ENCODE assay signal across 13 cellular contexts in the genomic region with DNA sequence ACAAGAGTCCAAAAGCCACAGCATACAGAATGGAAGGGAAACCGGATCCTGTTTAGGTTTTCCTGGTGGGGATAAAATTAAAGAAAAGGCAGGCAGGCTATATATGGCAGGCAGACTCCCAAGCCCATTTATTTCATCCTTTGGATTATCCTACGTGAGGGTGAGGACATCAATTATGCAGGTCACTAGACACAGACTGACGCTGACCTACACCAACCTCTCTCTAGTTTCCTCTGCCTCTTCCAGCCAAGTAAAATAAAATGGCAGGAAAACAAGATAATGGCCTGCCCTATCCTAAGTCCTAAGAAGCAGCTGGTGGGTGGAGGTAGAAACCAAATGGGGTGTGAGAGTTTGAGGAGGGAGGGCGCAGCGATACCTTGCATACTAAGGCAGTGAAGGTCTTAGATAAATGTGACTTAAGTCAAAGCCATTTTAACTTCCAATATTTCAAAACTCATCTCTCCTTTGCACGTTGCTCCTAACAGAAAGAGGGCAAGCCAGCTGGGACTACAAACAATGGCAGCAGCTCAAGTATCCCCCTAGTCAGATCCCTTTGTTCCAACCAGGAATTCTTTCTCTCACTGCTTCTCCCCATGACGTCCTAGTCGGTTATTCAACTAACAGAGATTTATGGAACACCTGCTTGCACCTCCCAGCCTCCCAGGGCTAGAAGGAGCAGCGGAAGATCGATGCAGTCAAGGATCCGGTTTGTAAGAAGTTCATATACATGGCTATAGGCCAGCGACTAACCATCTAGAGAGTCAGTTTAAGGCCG.
DNase-seq lines count a peak whose midpoint lies in the region; ATAC-seq lines count a peak whose summit lies in the region.
"Had no signal": no experiment of that assay in that cellular context is flagged by ENCODE, and none has a peak within 500 bp of the region (broad histone marks: within the 10 kb centered on the region; RNA-seq: fewer than 3 reads in every experiment).

No MANE protein-coding gene starts in this region.

- CTCF ChIA-PET in activated CD8-positive, alpha-beta T cell treated with anti-CD3 and anti-CD28 coated beads, Interleukin-2, amount 10 ng/mL, durations not matched to agents 7 days and 5 days (lab: Charles Lee), result no interaction called here

- no peak overlapping the region for H3K4me3 ChIP-seq in skin epidermis
- H3K4me3 ChIP-seq: transverse colon had no signal

- peaks cover 79% of the 10 kb centered on the region for H3K36me3 Mint-ChIP-seq in activated CD8-positive, alpha-beta T cell treated with anti-CD3 and anti-CD28 coated beads, Interleukin-2, amount 10 ng/mL, durations not matched to agents 7 days and 5 days (ENCODE audit: low read depth)

- intact Hi-C loops in left ventricle myocardium superior (cut with micrococcal nuclease), result no loop called here

- H3K27ac ChIP-seq in skin epidermis, result peak overlapping the region in 12 of 21 experiments; percentile 8 to 72 (median 28)
- H3K27ac ChIP-seq: 22Rv1, transverse colon had no signal

- H3K4me3 Mint-ChIP-seq in activated CD8-positive, alpha-beta T cell treated with anti-CD3 and anti-CD28 coated beads, Interleukin-2, amount 10 ng/mL, durations not matched to agents 7 days and 5 days, result no peak overlapping the region
- H3K4me3 Mint-ChIP-seq: IgD-negative memory B cell had no signal

- H3K9me3 Mint-ChIP-seq in activated CD8-positive, alpha-beta T cell treated with anti-CD3 and anti-CD28 coated beads, Interleukin-2, amount 10 ng/mL, durations not matched to agents 7 days and 5 days (ENCODE audit: insufficient read depth), result no peaks in the 10 kb centered on the region
- H3K9me3 Mint-ChIP-seq: IgD-negative memory B cell had no signal

- DNase-seq in NCI-H1417 (lab: John Stamatoyannopoulos, UW) (peak; percentile 47 to 82 (median 82)), NCI-H1417 treated with DMSO at 0.1 percent for 48 hours (lab: John Stamatoyannopoulos, UW) (no peak), left ventricle myocardium superior (no peak), glomerular visceral epithelial cell (ENCODE audit: extremely low spot score) (no peak), NCI-H1694 (lab: John Stamatoyannopoulos, UW) (no peak), NCI-H1930 (lab: John Stamatoyannopoulos, UW) (no peak)
- DNase-seq in activated CD8-positive, alpha-beta T cell treated with anti-CD3 and anti-CD28 coated beads, Interleukin-2, amount 10 ng/mL, durations not matched to agents 7 days and 5 days, result no peak
- DNase-seq: activated gamma-delta T cell, T-helper 9 cell, transverse colon had no signal

- no peak for ATAC-seq in activated CD8-positive, alpha-beta T cell treated with anti-CD3 and anti-CD28 coated beads, Interleukin-2, amount 10 ng/mL, durations not matched to agents 7 days and 5 days
- ATAC-seq in left ventricle myocardium superior, result peak; percentile 30

- peaks cover 12% of the 10 kb centered on the region for H3K4me1 Mint-ChIP-seq in activated CD8-positive, alpha-beta T cell treated with anti-CD3 and anti-CD28 coated beads, Interleukin-2, amount 10 ng/mL, durations not matched to agents 7 days and 5 days (ENCODE audit: low read depth)

- no peaks in the 10 kb centered on the region for H3K27me3 Mint-ChIP-seq in activated CD8-positive, alpha-beta T cell treated with anti-CD3 and anti-CD28 coated beads, Interleukin-2, amount 10 ng/mL, durations not matched to agents 7 days and 5 days (ENCODE audit: low read depth)
- H3K27me3 Mint-ChIP-seq: IgD-negative memory B cell had no signal

- POLR2A ChIA-PET in activated CD8-positive, alpha-beta T cell treated with anti-CD3 and anti-CD28 coated beads, Interleukin-2, amount 10 ng/mL, durations not matched to agents 7 days and 5 days (lab: Charles Lee), result no interaction called here

- peak overlapping the region; percentile 16 for H3K27ac Mint-ChIP-seq in activated CD8-positive, alpha-beta T cell treated with anti-CD3 and anti-CD28 coated beads, Interleukin-2, amount 10 ng/mL, durations not matched to agents 7 days and 5 days
- H3K27ac Mint-ChIP-seq: IgD-negative memory B cell had no signal

Comparison
In these comparisons a context has a peak if more than half of its experiments do, and no peak if none do; other contexts are left out.
1. DNase-seq: peak in NCI-H1417 (3 of 3); none in NCI-H1417 treated with DMSO at 0.1 percent for 48 hours (single experiment), activated CD8-positive, alpha-beta T cell treated with anti-CD3 and anti-CD28 coated beads, Interleukin-2, amount 10 ng/mL, durations not matched to agents 7 days and 5 days (single experiment), left ventricle myocardium superior (single experiment), glomerular visceral epithelial cell (single experiment), NCI-H1694 (single experiment) and NCI-H1930 (0 of 2).